Comparison of ENCODE assay signal across 8 cellular contexts in the genomic region with DNA sequence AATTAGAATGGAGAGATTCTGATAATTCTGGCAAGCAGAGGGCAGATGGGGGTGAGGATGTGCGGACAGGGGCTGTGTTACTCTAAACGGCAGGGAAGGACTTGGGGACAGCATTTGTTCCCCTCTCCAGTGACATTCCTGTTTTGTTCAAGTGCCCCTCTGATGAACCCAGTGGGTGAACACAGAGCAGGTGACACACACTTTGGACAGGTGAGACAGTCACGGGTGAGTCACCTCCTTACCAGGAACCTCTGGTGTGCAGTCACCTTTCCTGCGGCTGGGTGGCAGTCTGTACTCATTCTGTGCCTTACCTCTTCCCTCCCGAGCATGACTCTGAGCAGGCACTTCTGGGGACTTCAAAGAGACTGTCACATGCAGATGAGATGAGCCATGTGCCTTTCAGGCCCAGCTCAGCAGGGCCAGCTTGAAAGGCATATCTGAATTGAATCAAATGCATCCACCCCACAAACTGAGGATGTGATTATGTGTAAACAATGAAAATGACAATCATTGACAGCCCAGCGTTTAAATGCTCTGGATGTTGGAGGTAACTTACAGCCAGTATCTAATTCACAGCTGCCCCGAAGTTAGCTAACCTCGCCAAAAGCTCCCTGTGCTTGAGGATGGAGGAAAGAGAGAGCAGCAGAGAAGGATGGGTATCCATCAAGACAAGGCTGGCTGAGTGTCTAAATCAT.
A peak's percentile ranks its signal among the peaks of the same experiment; 100 is the strongest.
DNase-seq lines count a peak whose midpoint lies in the region; ATAC-seq and TF ChIP-seq lines count a peak whose summit lies in the region.
"Not testable (repeated sequence)": the region's sequence is repeated elsewhere in the genome, so short reads cannot be mapped to it uniquely, and the experiment has no call there.

No MANE protein-coding gene starts in this region.

- peak; percentile 28 to 52 (median 34) for DNase-seq in CD4-positive, CD25-positive, alpha-beta regulatory T cell
- DNase-seq in HCT116 (ENCODE audit: low read depth, low spot score); natural killer cell treated with Interleukin-12 subunit alpha and Interleukin-12 subunit beta and Interleukin-15 and Interleukin-18, amount 100 ng/mL, for 72 hours (ENCODE audit: low spot score): not testable (repeated sequence)
- peak in 1 of 2 experiments; percentile 37 for DNase-seq in PC-9
- peak; percentile 23 for DNase-seq in activated CD8-positive, alpha-beta memory T cell treated with anti-CD3 and anti-CD28 coated beads, Interleukin-2, amount 50 U/mL, for 4 hours

- not testable (repeated sequence) for H3F3A ChIP-seq in PC-9 (ENCODE audit: insufficient read depth, low read depth)

- H3K27ac Mint-ChIP-seq in CD4-positive, CD25-positive, alpha-beta regulatory T cell: peak overlapping the region in 1 of 3 donors; percentile 44
- not testable (repeated sequence) for H3K27ac Mint-ChIP-seq in natural killer cell treated with Interleukin-12 subunit alpha and Interleukin-12 subunit beta and Interleukin-15 and Interleukin-18, amount 100 ng/mL, for 72 hours

- not testable (repeated sequence) for H3K27me3 Mint-ChIP-seq in CD4-positive, CD25-positive, alpha-beta regulatory T cell; natural killer cell treated with Interleukin-12 subunit alpha and Interleukin-12 subunit beta and Interleukin-15 and Interleukin-18, amount 100 ng/mL, for 72 hours

- intact Hi-C loops in HCT116 (cut with micrococcal nuclease): loop anchor here (10.0 kb wide), 1 partner anchor 222 kb away; no protein-coding TSS in a partner anchor
- intact Hi-C loops in PC-9 (cut with micrococcal nuclease; ENCODE audit: unreplicated experiment): not testable (repeated sequence)

- peaks cover 39% of the 10 kb centered on the region for H3K79me2 ChIP-seq in HCT116 (ENCODE audit: insufficient read depth, low read length)
- peaks cover 60% of the 10 kb centered on the region for H3K79me2 ChIP-seq in PC-9 (ENCODE audit: low read depth)

- RAD21 ChIA-PET in HCT116 (lab: Charles Lee; ENCODE audit: low non-redundant PET in 1 of 2, low total read pairs in 2 of 2, uncharacterized antibody in 2 of 2, unreplicated experiment in 2 of 2): interaction anchor here in 1 of 2 experiments (1.2 kb wide), 1 partner anchor 216 kb away, joined by 3 read pairs; no protein-coding TSS in a partner anchor

- peak overlapping the region in 1 of 4 donors; percentile 24 for H3K4me3 Mint-ChIP-seq in CD4-positive, CD25-positive, alpha-beta regulatory T cell
- not testable (repeated sequence) for H3K4me3 Mint-ChIP-seq in natural killer cell treated with Interleukin-12 subunit alpha and Interleukin-12 subunit beta and Interleukin-15 and Interleukin-18, amount 100 ng/mL, for 72 hours

- CTCF ChIA-PET in HCT116 (lab: Charles Lee): interaction anchor here (1.2 kb wide), 1 partner anchor 216 kb away, joined by 6 read pairs; no protein-coding TSS in a partner anchor
- CTCF ChIA-PET in PC-9 (lab: Charles Lee): not testable (repeated sequence)

- H3K27ac ChIP-seq in CD4-positive, CD25-positive, alpha-beta regulatory T cell (ENCODE audit: insufficient read depth, low read length, poor library complexity, severe bottlenecking): peak overlapping the region; percentile 23
- H3K27ac ChIP-seq in HCT116 (ENCODE audit: low read depth, low read length): not testable (repeated sequence)
- H3K27ac ChIP-seq in PC-9: peak overlapping the region; percentile 55

- TF ChIP-seq RAD21 in HCT116 (IDR thresholded peaks at IDR 0.05; ENCODE audit: low read depth): peak; percentile 34; the same call in 1 of the 2 replicates

- not testable (repeated sequence) for H2AFZ ChIP-seq in HCT116 (ENCODE audit: low read depth, low read length, poor library complexity, severe bottlenecking); PC-9

- H3K9me2 ChIP-seq in HCT116 (ENCODE audit: insufficient read depth); PC-9 (ENCODE audit: insufficient read depth): not testable (repeated sequence)

- not testable (repeated sequence) for BruUV-seq in HCT116 (replicated peaks; lab: Mats Ljungman, UMichigan); PC-9 (replicated peaks; lab: Mats Ljungman, UMichigan)

- TF ChIP-seq POLR2A in HCT116 (IDR thresholded peaks at IDR 0.05; ENCODE audit: borderline replicate concordance, extremely low read depth, insufficient read depth, insufficient read length): not testable (repeated sequence)

- not testable (repeated sequence) for H3K4me3 ChIP-seq in CD4-positive, CD25-positive, alpha-beta regulatory T cell (ENCODE audit: low read depth, low read length); HCT116 (replicated peaks in 1 of 2; ENCODE audit: low read depth in 1 of 2, low read length in 2 of 2); PC-9

- H3K4me1 ChIP-seq in CD4-positive, CD25-positive, alpha-beta regulatory T cell (ENCODE audit: control insufficient read depth, insufficient read depth, low read length, poor library complexity, severe bottlenecking): peaks cover 12% of the 10 kb centered on the region
- peaks cover 2 to 13% of the 10 kb centered on the region in 2 experiments; a peak in 1 of 4 replicates for H3K4me1 ChIP-seq in HCT116 (ENCODE audit: control insufficient read depth in 1 of 2, insufficient read depth in 2 of 2, low read length in 2 of 2)
- not testable (repeated sequence) for H3K4me1 ChIP-seq in PC-9 (replicated peaks; ENCODE audit: insufficient read depth)

- not testable (repeated sequence) for H3K9me3 Mint-ChIP-seq in CD4-positive, CD25-positive, alpha-beta regulatory T cell; natural killer cell treated with Interleukin-12 subunit alpha and Interleukin-12 subunit beta and Interleukin-15 and Interleukin-18, amount 100 ng/mL, for 72 hours

- H3K36me3 Mint-ChIP-seq in CD4-positive, CD25-positive, alpha-beta regulatory T cell; natural killer cell treated with Interleukin-12 subunit alpha and Interleukin-12 subunit beta and Interleukin-15 and Interleukin-18, amount 100 ng/mL, for 72 hours: not testable (repeated sequence)

- H3K9ac ChIP-seq in HCT116 (ENCODE audit: low read length): not testable (repeated sequence)

- POLR2A ChIA-PET in HCT116 (lab: Charles Lee); PC-9 (lab: Charles Lee; ENCODE audit: unreplicated experiment): not testable (repeated sequence)

- not testable (repeated sequence) for TF ChIP-seq CTCF in HCT116 (IDR thresholded peaks at IDR 0.05 in 2 of 3, conservative IDR thresholded peaks at IDR 0.05 in 1 of 3; ENCODE audit: borderline replicate concordance in 1 of 3, insufficient read depth in 1 of 3, low read depth in 2 of 3, low read length in 2 of 3); PC-9 (conservative IDR thresholded peaks at IDR 0.05)

- not testable (repeated sequence) for H3K27me3 ChIP-seq in CD4-positive, CD25-positive, alpha-beta regulatory T cell (ENCODE audit: control insufficient read depth, insufficient read depth, low read length); HCT116 (ENCODE audit: insufficient read depth, low read length); PC-9 (ENCODE audit: insufficient read depth, low read depth)

- peak; percentile 94 for ATAC-seq in CD4-positive, CD25-positive, alpha-beta regulatory T cell (ENCODE audit: low read depth in 2 of 2)
- ATAC-seq in GM19043 (IDR thresholded peaks at IDR 0.05; ENCODE audit: low read depth, unreplicated experiment) (peak; percentile 84), HCT116 (peak; percentile 97), HG03108 (IDR thresholded peaks at IDR 0.05; ENCODE audit: unreplicated experiment) (peak; percentile 70), esophagus mucosa (peak; percentile 96)
- ATAC-seq in natural killer cell treated with Interleukin-12 subunit alpha and Interleukin-12 subunit beta and Interleukin-15 and Interleukin-18, amount 100 ng/mL, for 72 hours: peak; percentile 78 to 85

- H3K4me1 Mint-ChIP-seq in CD4-positive, CD25-positive, alpha-beta regulatory T cell: peaks cover 0 to 16% (median 6%) of the 10 kb centered on the region in 4 donors
- peaks cover 9 to 12% of the 10 kb centered on the region in 2 donors for H3K4me1 Mint-ChIP-seq in natural killer cell treated with Interleukin-12 subunit alpha and Interleukin-12 subunit beta and Interleukin-15 and Interleukin-18, amount 100 ng/mL, for 72 hours (ENCODE audit: low read depth in 2 of 2)

- not testable (repeated sequence) for H3K9me3 ChIP-seq in CD4-positive, CD25-positive, alpha-beta regulatory T cell (ENCODE audit: control insufficient read depth in 2 of 2, low read length in 2 of 2); HCT116 (ENCODE audit: control insufficient read depth in 1 of 2, insufficient read depth in 1 of 2, low read depth in 1 of 2, low read length in 2 of 2); PC-9 (ENCODE audit: insufficient read depth, low read depth)

- not testable (repeated sequence) for H3K36me3 ChIP-seq in CD4-positive, CD25-positive, alpha-beta regulatory T cell (ENCODE audit: control insufficient read depth, insufficient read depth, low read length); HCT116 (ENCODE audit: control insufficient read depth in 1 of 2, insufficient read depth in 2 of 2, low read length in 2 of 2); PC-9 (ENCODE audit: low read depth)

- H4K20me1 ChIP-seq in HCT116 (ENCODE audit: insufficient read depth); PC-9 (ENCODE audit: insufficient read depth): not testable (repeated sequence)

- H3K4me2 ChIP-seq in HCT116 (ENCODE audit: low read length): not testable (repeated sequence)
- peak overlapping the region; percentile 53 for H3K4me2 ChIP-seq in PC-9
